8 cellular contexts compared by ENCODE assay signal in the genomic region with DNA sequence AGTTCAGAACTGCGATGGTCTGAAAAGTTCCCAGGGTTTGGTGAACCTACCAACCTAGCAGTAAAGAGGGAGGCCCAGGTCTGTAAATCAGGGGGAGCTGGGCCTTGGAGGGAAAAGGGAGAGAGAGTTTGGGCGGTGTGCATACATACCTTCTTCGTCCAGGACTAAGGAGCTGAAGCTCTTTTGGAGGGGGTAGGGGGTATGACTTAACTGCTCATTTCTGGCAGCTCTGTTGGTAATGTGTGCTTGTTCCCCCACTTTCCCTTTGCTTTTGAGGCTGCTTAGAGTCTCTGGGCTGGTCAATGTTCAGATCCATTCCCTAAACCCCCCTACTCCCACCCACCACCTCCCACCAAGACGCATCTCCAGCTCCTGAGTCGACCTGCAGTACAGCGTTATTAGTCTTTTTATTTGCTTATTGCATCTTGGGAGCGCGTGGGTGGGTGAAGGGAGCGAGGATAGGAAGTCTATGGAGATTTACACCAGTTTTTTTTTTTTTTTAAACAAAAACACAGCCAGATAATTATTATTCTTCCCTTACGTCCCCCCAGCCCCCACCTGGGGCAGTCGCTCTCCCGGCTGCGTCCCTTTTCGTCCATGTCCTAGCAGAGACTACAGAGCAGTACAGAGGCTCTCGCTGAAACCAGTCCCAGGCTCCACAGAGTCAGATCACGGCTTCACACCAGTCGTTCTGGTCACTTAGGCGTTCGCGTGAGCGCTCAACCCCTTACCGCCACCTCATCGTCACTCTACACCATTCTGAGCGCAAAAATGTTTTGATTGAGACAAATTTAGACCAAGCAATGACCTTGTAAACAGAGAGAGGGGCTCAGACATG. TPM values are rescaled to one million over a fixed set of nuclear protein-coding genes. Genes with fewer than 3 reads are reported as not detected.
A peak's percentile ranks its signal among the peaks of the same experiment; 100 is the strongest.
DNase-seq lines count a peak whose midpoint lies in the region; ATAC-seq and TF ChIP-seq lines count a peak whose summit lies in the region.

No MANE protein-coding gene starts in this region.

- peaks cover 29% of the 10 kb centered on the region for H3K36me3 ChIP-seq in WERI-Rb-1
- no peaks in the 10 kb centered on the region for H3K36me3 ChIP-seq in parathyroid adenoma (ENCODE audit: control insufficient read depth, insufficient read depth, low read length)

- H3K27ac ChIP-seq in WERI-Rb-1 (peak overlapping the region; percentile 85), parathyroid adenoma (peak overlapping the region; percentile 98)

- ATAC-seq in GM21447 (IDR thresholded peaks at IDR 0.05; ENCODE audit: unreplicated experiment) = no peak

- peak overlapping the region; percentile 77 for H2AFZ ChIP-seq in parathyroid adenoma

- peaks cover 15% of the 10 kb centered on the region for H3K4me1 ChIP-seq in parathyroid adenoma

- H3K4me3 ChIP-seq in WERI-Rb-1 (ENCODE audit: low read depth, low read length) (peak overlapping the region; percentile 45; the same call in 1 of the 2 replicates), foreskin fibroblast (ENCODE audit: low read depth in 1 of 2, low read length in 2 of 2) (peak overlapping the region; percentile 53 to 90), parathyroid adenoma (ENCODE audit: low read depth, low read length) (peak overlapping the region; percentile 80)

- TF ChIP-seq CTCF in WERI-Rb-1 (IDR thresholded peaks at IDR 0.05; ENCODE audit: low read depth, low read length) (no peak), foreskin fibroblast (IDR thresholded peaks at IDR 0.05; ENCODE audit: low read depth, low read length) (no peak), parathyroid adenoma (IDR thresholded peaks at IDR 0.05) (no peak)

- H3K79me2 ChIP-seq in parathyroid adenoma = peaks cover 9% of the 10 kb centered on the region

- H3K9ac ChIP-seq in parathyroid adenoma = peak overlapping the region; percentile 50

- DNase-seq in ELR (ENCODE audit: low read depth) (peak; percentile 63), WERI-Rb-1 (no peak), foreskin fibroblast (peak; percentile 33 to 69), A172 (ENCODE audit: low spot score) (no peak), Ammon's horn (ENCODE audit: low spot score) (no peak)
- DNase-seq in activated CD4-positive, alpha-beta T cell treated with anti-CD3 and anti-CD28 coated beads, Interleukin-2, amount 50 U/mL, for 4 hours = no peak

- H3K27me3 ChIP-seq in WERI-Rb-1 (ENCODE audit: insufficient read depth, low read depth, severe bottlenecking) = no peaks in the 10 kb centered on the region
- no peaks in the 10 kb centered on the region for H3K27me3 ChIP-seq in parathyroid adenoma (ENCODE audit: control insufficient read depth, insufficient read depth, low read length)

- H3K9me3 ChIP-seq in WERI-Rb-1 (ENCODE audit: severe bottlenecking) (peaks cover 2% of the 10 kb centered on the region), parathyroid adenoma (ENCODE audit: control insufficient read depth, low read length) (no peaks in the 10 kb centered on the region)

- H3K4me2 ChIP-seq in parathyroid adenoma (ENCODE audit: low read length) = peak overlapping the region; percentile 88

RNA-seq across cellular contexts. Expression of gene PRRT1, which starts 0.9 kb away (rescaled TPM):
- not detected in 2 replicates for total RNA-seq in A172 (2014; rRNA removed; shearing (Covaris generic))

RNA-seq across cellular contexts. Expression of gene PPT2, which starts 1.3 kb away (rescaled TPM):
- total RNA-seq in A172 (2014; rRNA removed; shearing (Covaris generic)) = 4.7 and 7.7 TPM in 2 replicates

RNA-seq across cellular contexts. Expression of gene EGFL8, which starts 11.8 kb away (rescaled TPM):
- 1.9 and 4.9 TPM in 2 replicates for total RNA-seq in A172 (2014; rRNA removed; shearing (Covaris generic))

RNA-seq across cellular contexts. Expression of gene FKBPL, which starts 22.5 kb away (rescaled TPM):
- total RNA-seq in A172 (2014; rRNA removed; shearing (Covaris generic)) = 4.8 and 8.8 TPM in 2 replicates

RNA-seq across cellular contexts. Expression of gene AGPAT1, which starts 23.3 kb away (rescaled TPM):
- total RNA-seq in A172 (2014; rRNA removed; shearing (Covaris generic)) = 29.6 and 36.2 TPM in 2 replicates

Comparison
In these comparisons a context has a peak if more than half of its experiments do, and no peak if none do; other contexts are left out.
1. DNase-seq: peak in ELR (single experiment) and foreskin fibroblast (2 of 2); none in WERI-Rb-1 (single experiment), A172 (single experiment), activated CD4-positive, alpha-beta T cell treated with anti-CD3 and anti-CD28 coated beads, Interleukin-2, amount 50 U/mL, for 4 hours (0 of 2) and Ammon's horn (single experiment).
2. Peak in every context shown above with its lines, with median percentiles within 50 percentile points of each other: H3K4me3 ChIP-seq.